In the genomic region with DNA sequence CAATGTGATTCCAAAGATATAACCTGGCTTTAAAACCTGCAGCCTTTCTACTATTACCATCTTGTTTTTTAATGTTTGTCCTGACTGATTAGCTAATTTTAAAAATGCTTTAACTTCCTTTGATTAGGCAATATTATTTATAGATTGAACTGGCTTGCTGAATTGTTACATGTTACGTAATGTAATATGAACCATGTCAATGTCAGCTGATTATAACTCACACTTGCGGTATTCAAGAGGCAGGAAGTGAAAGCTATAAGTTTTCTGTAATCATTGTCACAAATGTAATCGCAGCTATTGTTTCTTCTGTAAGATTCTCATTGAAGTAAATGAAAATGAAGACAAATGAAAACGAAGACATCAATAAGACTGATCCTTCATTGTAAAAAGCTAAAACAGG, we compare ENCODE assay signal across 18 cellular contexts.
A peak's percentile ranks its signal among the peaks of the same experiment; 100 is the strongest.
DNase-seq lines count a peak whose midpoint lies in the region; FAIRE-seq and TF ChIP-seq lines count a peak whose summit lies in the region.
"Had no signal": no experiment of that assay in that cellular context is flagged by ENCODE, and none has a peak within 500 bp of the region (broad histone marks: within the 10 kb centered on the region; RNA-seq: fewer than 3 reads in every experiment).

No MANE protein-coding gene starts in this region.

- H3K27ac ChIP-seq in A673 (ENCODE audit: low read depth, low read length, poor library complexity, severe bottlenecking) (peak overlapping the region; percentile 23), HUES48 (ENCODE audit: low read depth, low read length) (peak overlapping the region; percentile 18), SU-DHL-6 (ENCODE audit: low read depth, low read length) (peak overlapping the region; percentile 99)
- H3K27ac ChIP-seq: coronary artery, suprapubic skin had no signal

- H3K4me2 ChIP-seq in SU-DHL-6 (ENCODE audit: low read depth, low read length, poor library complexity, severe bottlenecking), result peak overlapping the region; percentile 74

- H3K4me3 Mint-ChIP-seq in activated T-cell treated with anti-CD3 and anti-CD28 coated beads, Interleukin-2, amount 50 U/mL, for 24 hours, result no peak overlapping the region
- H3K4me3 Mint-ChIP-seq: activated naive CD8-positive, alpha-beta T cell treated with anti-CD3 and anti-CD28 coated beads, Interleukin-2, amount 50 U/mL, for 24 hours had no signal

- H3K4me1 ChIP-seq in A673 (ENCODE audit: insufficient read depth, low read length, poor library complexity, severe bottlenecking) (peaks cover 15% of the 10 kb centered on the region), HUES48 (ENCODE audit: control insufficient read depth, insufficient read depth, low read length) (peaks cover 13% of the 10 kb centered on the region)
- H3K4me1 ChIP-seq: suprapubic skin had no signal

- no peaks in the 10 kb centered on the region for H4K20me1 ChIP-seq in SU-DHL-6 (ENCODE audit: low read depth, low read length)

- H3K4me3 ChIP-seq in A673 (ENCODE audit: low read depth, low read length, poor library complexity, severe bottlenecking) (peak overlapping the region; percentile 6), HUES48 (ENCODE audit: low read depth, low read length) (no peak overlapping the region), SU-DHL-6 (ENCODE audit: insufficient read depth, low read length, poor library complexity, severe bottlenecking) (no peak overlapping the region), fibroblast of mammary gland (ENCODE audit: control insufficient read depth, low read depth, low read length) (no peak overlapping the region)
- H3K4me3 ChIP-seq: coronary artery, suprapubic skin had no signal

- H3K27me3 ChIP-seq in A673 (replicated peaks; ENCODE audit: insufficient read depth, low read depth, low read length, poor library complexity) (no peaks in the 10 kb centered on the region), HUES48 (ENCODE audit: control insufficient read depth, insufficient read depth, low read length) (no peaks in the 10 kb centered on the region), SU-DHL-6 (ENCODE audit: low read length) (no peaks in the 10 kb centered on the region)
- H3K27me3 ChIP-seq: suprapubic skin had no signal

- BruUV-seq in A673 (replicated peaks; lab: Mats Ljungman, UMichigan), result no TSS peak

- no peaks in the 10 kb centered on the region for H3K4me1 Mint-ChIP-seq in activated T-cell treated with anti-CD3 and anti-CD28 coated beads, Interleukin-2, amount 50 U/mL, for 24 hours (ENCODE audit: low read depth)
- H3K4me1 Mint-ChIP-seq: activated naive CD8-positive, alpha-beta T cell treated with anti-CD3 and anti-CD28 coated beads, Interleukin-2, amount 50 U/mL, for 24 hours had no signal

- H3K36me3 ChIP-seq in A673 (ENCODE audit: insufficient read depth, low read length, poor library complexity, severe bottlenecking) (no peaks in the 10 kb centered on the region), HUES48 (ENCODE audit: control insufficient read depth, insufficient read depth, low read length) (no peaks in the 10 kb centered on the region), SU-DHL-6 (ENCODE audit: low read length) (no peaks in the 10 kb centered on the region)
- H3K36me3 ChIP-seq: suprapubic skin had no signal

- H3K79me2 ChIP-seq in SU-DHL-6 (ENCODE audit: insufficient read depth, low read length), result no peaks in the 10 kb centered on the region

- H2AFZ ChIP-seq in SU-DHL-6 (ENCODE audit: low read depth, low read length, severe bottlenecking), result peak overlapping the region; percentile 23

- H3K9me3 ChIP-seq in A673 (ENCODE audit: low read depth, low read length, poor library complexity, severe bottlenecking) (no peaks in the 10 kb centered on the region), HUES48 (ENCODE audit: control insufficient read depth, insufficient read depth, low read length) (no peaks in the 10 kb centered on the region), SU-DHL-6 (ENCODE audit: insufficient read depth, low read length) (no peaks in the 10 kb centered on the region)
- H3K9me3 ChIP-seq: suprapubic skin had no signal

- H3K9me2 ChIP-seq in SU-DHL-6 (replicated peaks; ENCODE audit: insufficient read depth, low read length), result no peaks in the 10 kb centered on the region

- H3K9ac ChIP-seq in HUES48 (ENCODE audit: low read depth, low read length) (no peak overlapping the region), SU-DHL-6 (ENCODE audit: low read length) (peak overlapping the region; percentile 52)

- intact Hi-C loops in A673 (cut with micrococcal nuclease; ENCODE audit: unreplicated experiment), result no loop called here

- H3F3A ChIP-seq in SU-DHL-6 (ENCODE audit: insufficient read depth), result peaks cover 41% of the 10 kb centered on the region

- H3K36me3 Mint-ChIP-seq in activated T-cell treated with anti-CD3 and anti-CD28 coated beads, Interleukin-2, amount 50 U/mL, for 24 hours (ENCODE audit: low read depth), result no peaks in the 10 kb centered on the region

- H3K27me3 Mint-ChIP-seq in activated T-cell treated with anti-CD3 and anti-CD28 coated beads, Interleukin-2, amount 50 U/mL, for 24 hours, result no peaks in the 10 kb centered on the region
- H3K27me3 Mint-ChIP-seq: activated naive CD8-positive, alpha-beta T cell treated with anti-CD3 and anti-CD28 coated beads, Interleukin-2, amount 50 U/mL, for 24 hours had no signal

- CTCF ChIA-PET in A673 (lab: Charles Lee), result no interaction called here

- H3K27ac Mint-ChIP-seq in activated T-cell treated with anti-CD3 and anti-CD28 coated beads, Interleukin-2, amount 50 U/mL, for 24 hours, result no peak overlapping the region
- H3K27ac Mint-ChIP-seq: activated naive CD8-positive, alpha-beta T cell treated with anti-CD3 and anti-CD28 coated beads, Interleukin-2, amount 50 U/mL, for 24 hours had no signal

- FAIRE-seq in D721Med (lab: Jason Lieb, UNC), result no peak

- no peak for TF ChIP-seq POLR2A in erythroblast (IDR thresholded peaks at IDR 0.05; ENCODE audit: low read length)

- peaks cover 10% of the 10 kb centered on the region for H3K9me3 Mint-ChIP-seq in activated T-cell treated with anti-CD3 and anti-CD28 coated beads, Interleukin-2, amount 50 U/mL, for 24 hours

- POLR2A ChIA-PET in A673 (lab: Charles Lee; ENCODE audit: low non-redundant PET), result interaction anchor here (0.9 kb wide), 1 partner anchor 148 kb away, joined by 6 read pairs; no protein-coding TSS in a partner anchor

- peak; percentile 29 for DNase-seq in A673 (ENCODE audit: low spot score)
- peak; percentile 39 for DNase-seq in fibroblast of mammary gland (ENCODE audit: low read depth)
- DNase-seq in erythroblast (lab: John Stamatoyannopoulos, UW), result no peak
- DNase-seq in activated T-cell treated with anti-CD3 and anti-CD28 coated beads, Interleukin-2, amount 50 U/mL, for 24 hours, result no peak
- no peak for DNase-seq in DMS79 treated with DMSO at 0.1 percent for 48 hours (lab: John Stamatoyannopoulos, UW)
- DNase-seq in D721Med (ENCODE audit: insufficient read length, low spot score), result no peak
- DNase-seq: ACHN; activated CD4-positive, alpha-beta T cell treated with anti-CD3 and anti-CD28 coated beads for 4 hours; activated naive CD8-positive, alpha-beta T cell treated with anti-CD3 and anti-CD28 coated beads, Interleukin-2, amount 50 U/mL, for 24 hours; activated T-cell treated with anti-CD3 and anti-CD28 coated beads, Interleukin-2, amount 50 U/mL, for 1 hour; Calu3; NCI-H2081; posterior cingulate gyrus; stimulated activated CD4-positive, alpha-beta T cell treated with anti-CD3 and anti-CD28 coated beads, Interleukin-15, amount 100 ng/mL, for 24 hours had no signal

- no peak for TF ChIP-seq CTCF in A673 (conservative IDR thresholded peaks at IDR 0.05; ENCODE audit: low read depth, low read length)
- no peak for TF ChIP-seq CTCF in SU-DHL-6 (IDR thresholded peaks at IDR 0.05; ENCODE audit: insufficient read depth, low read length, poor library complexity, severe bottlenecking)
- TF ChIP-seq CTCF in fibroblast of mammary gland (conservative IDR thresholded peaks at IDR 0.05; ENCODE audit: control insufficient read depth, insufficient read depth, low read depth, low read length), result no peak
- no peak for TF ChIP-seq CTCF in D721Med (IDR thresholded peaks at IDR 0.05; ENCODE audit: insufficient read depth, missing control alignments)

Comparison
In these comparisons a context has a peak if more than half of its experiments do, and no peak if none do; other contexts are left out.
1. DNase-seq: peak in A673 (single experiment) and fibroblast of mammary gland (single experiment); none in erythroblast (0 of 2), activated T-cell treated with anti-CD3 and anti-CD28 coated beads, Interleukin-2, amount 50 U/mL, for 24 hours (single experiment), DMS79 treated with DMSO at 0.1 percent for 48 hours (single experiment) and D721Med (single experiment).
2. H3K27ac ChIP-seq: peak in every context shown above with its lines; median percentile 99 in SU-DHL-6; 23 in A673; 18 in HUES48.